12 cellular contexts compared by ENCODE assay signal in the genomic region with DNA sequence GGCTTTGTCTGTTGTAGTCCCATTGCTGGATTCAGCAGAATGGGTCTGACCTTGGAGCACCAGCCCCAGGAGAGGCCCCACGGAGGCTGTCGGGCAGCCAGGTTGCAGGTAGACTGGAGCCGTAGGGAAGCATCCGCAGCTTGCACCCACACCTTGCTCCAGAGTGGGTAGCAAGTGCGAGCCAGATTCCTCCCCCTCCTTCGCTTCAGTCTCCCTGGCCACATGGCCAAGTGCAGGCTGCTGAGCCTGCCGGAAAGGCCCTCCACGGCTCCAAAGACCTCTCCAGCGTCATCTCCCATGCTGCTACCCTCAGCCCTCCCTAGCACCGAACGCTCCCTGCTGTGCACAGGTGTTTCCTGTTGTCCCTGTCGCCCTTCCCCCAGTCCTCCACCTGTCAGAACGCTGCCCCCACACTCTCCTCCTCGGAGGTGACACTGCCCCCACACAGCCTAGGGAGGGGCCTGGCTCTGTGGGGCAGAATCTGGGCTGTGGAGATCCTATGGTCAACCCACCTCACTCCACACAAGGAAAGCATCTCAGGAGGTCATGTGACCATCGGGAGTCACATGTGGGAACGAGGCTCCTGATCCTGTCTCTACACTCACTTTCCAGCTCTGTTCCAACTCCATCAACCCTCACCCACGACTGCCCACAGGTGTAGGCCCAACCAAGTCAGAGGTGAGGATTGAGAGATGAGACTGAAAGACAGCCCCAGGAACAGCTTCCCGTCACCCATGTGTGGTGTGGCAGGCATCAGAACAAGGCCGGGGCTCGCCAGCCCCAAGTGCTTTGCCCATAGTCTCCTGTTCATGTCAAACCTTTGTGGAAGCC. TPM values are rescaled to one million over a fixed set of nuclear protein-coding genes. Genes with fewer than 3 reads are reported as not detected.
DNase-seq lines count a peak whose midpoint lies in the region; ATAC-seq and TF ChIP-seq lines count a peak whose summit lies in the region.
"Had no signal": no experiment of that assay in that cellular context is flagged by ENCODE, and none has a peak within 500 bp of the region (broad histone marks: within the 10 kb centered on the region; RNA-seq: fewer than 3 reads in every experiment).

No MANE protein-coding gene starts in this region.

- peak; percentile 31 for DNase-seq in activated effector memory CD4-positive, alpha-beta T cell treated with anti-CD3 and anti-CD28 coated beads, Interleukin-2, amount 50 U/mL, for 16 hours
- no peak for DNase-seq in activated effector memory CD4-positive, alpha-beta T cell treated with Interleukin-2 at 50 U/mL for 16 hours
- DNase-seq in NCI-H2029 treated with DMSO at 0.1 percent for 48 hours (lab: John Stamatoyannopoulos, UW) (peak; percentile 59), upper lobe of right lung (peak; percentile 34), AG20443 (ENCODE audit: low spot score) (no peak)
- DNase-seq in activated naive CD8-positive, alpha-beta T cell treated with anti-CD3 and anti-CD28 coated beads for 36 hours, result no peak
- DNase-seq: activated CD4-positive, alpha-beta T cell treated with anti-CD3 and anti-CD28 coated beads for 1 hour; nephron progenitor cell had no signal

- no peak overlapping the region for H3K4me3 ChIP-seq in upper lobe of right lung

- H3K27ac ChIP-seq in angular gyrus (ENCODE audit: low read depth, low read length) (peak overlapping the region; percentile 72), upper lobe of right lung (no peak overlapping the region)

- no peaks in the 10 kb centered on the region for H3K4me1 Mint-ChIP-seq in activated naive CD8-positive, alpha-beta T cell treated with anti-CD3 and anti-CD28 coated beads for 36 hours

- no peaks in the 10 kb centered on the region for H3K36me3 Mint-ChIP-seq in activated naive CD8-positive, alpha-beta T cell treated with anti-CD3 and anti-CD28 coated beads for 36 hours

- intact Hi-C loops in upper lobe of right lung (cut with DNase I), result no loop called here

- H3K4me1 ChIP-seq in upper lobe of right lung, result no peaks in the 10 kb centered on the region

- H3K27me3 Mint-ChIP-seq in activated naive CD8-positive, alpha-beta T cell treated with anti-CD3 and anti-CD28 coated beads for 36 hours, result peaks cover 4% of the 10 kb centered on the region

- H3K4me3 Mint-ChIP-seq in activated naive CD8-positive, alpha-beta T cell treated with anti-CD3 and anti-CD28 coated beads for 36 hours, result no peak overlapping the region
- H3K4me3 Mint-ChIP-seq: nephron progenitor cell had no signal

- H3K9me3 Mint-ChIP-seq in activated naive CD8-positive, alpha-beta T cell treated with anti-CD3 and anti-CD28 coated beads for 36 hours, result no peaks in the 10 kb centered on the region
- H3K9me3 Mint-ChIP-seq: nephron progenitor cell had no signal

- TF ChIP-seq CTCF in upper lobe of right lung (IDR thresholded peaks at IDR 0.05), result no peak

- no peak for ATAC-seq in upper lobe of right lung
- ATAC-seq in HG03457 (IDR thresholded peaks at IDR 0.05; ENCODE audit: unreplicated experiment), result no peak

- no peaks in the 10 kb centered on the region for H3K36me3 ChIP-seq in upper lobe of right lung

- peaks cover 5% of the 10 kb centered on the region for H3K27me3 ChIP-seq in upper lobe of right lung

- H3K9me3 ChIP-seq in upper lobe of right lung, result no peaks in the 10 kb centered on the region

- H3K27ac Mint-ChIP-seq in activated naive CD8-positive, alpha-beta T cell treated with anti-CD3 and anti-CD28 coated beads for 36 hours, result no peak overlapping the region
- H3K27ac Mint-ChIP-seq: nephron progenitor cell had no signal

RNA-seq across cellular contexts. Expression of a gene that starts 8.3 kb away (rescaled TPM):
- 0.17 TPM for total RNA-seq in upper lobe of right lung
- not detected for total RNA-seq in activated naive CD8-positive, alpha-beta T cell treated with anti-CD3 and anti-CD28 coated beads for 36 hours
- total RNA-seq: fibroblast of villous mesenchyme; T-helper 1 cell treated with Interleukin-12 subunit alpha and Interleukin-12 subunit beta and Interleukin-4 antibody, amounts not matched to agents 30 ng/mL and 1 ng/mL, for 36 hours had no signal

Comparison
In these comparisons a context has a peak if more than half of its experiments do, and no peak if none do; other contexts are left out.
1. DNase-seq: peak in activated effector memory CD4-positive, alpha-beta T cell treated with anti-CD3 and anti-CD28 coated beads, Interleukin-2, amount 50 U/mL, for 16 hours (single experiment), NCI-H2029 treated with DMSO at 0.1 percent for 48 hours (single experiment) and upper lobe of right lung (single experiment); none in activated effector memory CD4-positive, alpha-beta T cell treated with Interleukin-2 at 50 U/mL for 16 hours (single experiment), activated naive CD8-positive, alpha-beta T cell treated with anti-CD3 and anti-CD28 coated beads for 36 hours (single experiment) and AG20443 (single experiment).